In the genomic region with DNA sequence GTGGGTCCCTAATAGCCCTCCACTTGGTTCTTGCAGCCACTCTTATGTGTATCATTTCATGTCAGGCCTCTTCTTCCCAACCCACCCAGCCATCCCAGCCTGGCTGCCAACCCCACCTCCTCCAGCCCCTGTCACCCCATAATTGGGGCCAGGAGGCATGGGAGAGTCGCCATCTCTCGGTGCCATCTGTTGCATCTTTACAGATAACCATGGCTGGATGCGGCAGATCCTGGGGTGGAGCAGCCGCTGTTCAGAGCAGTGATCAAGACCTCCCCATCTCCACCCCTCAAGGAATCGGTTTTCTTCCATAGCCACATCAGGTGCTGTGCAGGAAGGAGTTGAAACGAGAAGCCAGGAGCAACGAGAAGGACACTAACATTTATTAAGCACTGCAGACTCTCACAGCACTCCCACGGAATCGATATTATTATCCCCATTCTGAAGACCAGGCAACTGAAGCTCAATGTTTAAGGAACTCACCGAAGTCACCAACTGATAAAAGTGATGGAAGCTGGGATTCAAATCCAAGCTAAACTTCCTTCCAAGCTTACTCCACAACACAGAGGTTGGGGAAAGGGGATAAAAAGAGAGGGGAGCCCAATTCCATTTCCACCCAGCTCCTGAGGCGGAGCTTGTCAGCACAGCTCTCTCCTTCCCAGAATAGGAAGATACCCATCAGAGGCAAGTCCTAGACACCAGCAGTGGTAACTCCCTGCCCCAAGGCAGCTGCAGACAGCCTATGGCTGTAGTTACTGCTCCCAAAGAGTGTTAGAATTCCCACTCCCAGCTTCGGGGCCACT, we compare ENCODE assay signal across 15 cellular contexts. TPM values are rescaled to one million over a fixed set of nuclear protein-coding genes. Genes with fewer than 3 reads are reported as not detected.
DNase-seq lines count a peak whose midpoint lies in the region; ATAC-seq and TF ChIP-seq lines count a peak whose summit lies in the region.
"Had no signal": no experiment of that assay in that cellular context is flagged by ENCODE, and none has a peak within 500 bp of the region (broad histone marks: within the 10 kb centered on the region; RNA-seq: fewer than 3 reads in every experiment).

No MANE protein-coding gene starts in this region.

- H3K9ac ChIP-seq in liver (ENCODE audit: low read depth in 1 of 2, low read length in 2 of 2), result peak overlapping the region in 1 of 2 donors; percentile 37

- CTCF ChIA-PET in WTC11 (lab: Charles Lee), result interaction anchor here (0.9 to 6.9 kb wide), 9 partner anchors 12 to 162 kb away, joined by 3 to 147 read pairs (median 5); a partner anchor contains a TSS

- peaks cover 17% of the 10 kb centered on the region for H3K27me3 Mint-ChIP-seq in WTC11 (ENCODE audit: low read depth)
- H3K27me3 Mint-ChIP-seq: activated naive CD8-positive, alpha-beta T cell treated with anti-CD3 and anti-CD28 coated beads, Interleukin-2, amount 10 ng/mL, durations not matched to agents 7 days and 5 days had no signal

- no peaks in the 10 kb centered on the region for H3K9me3 Mint-ChIP-seq in WTC11
- H3K9me3 Mint-ChIP-seq: activated naive CD8-positive, alpha-beta T cell treated with anti-CD3 and anti-CD28 coated beads, Interleukin-2, amount 10 ng/mL, durations not matched to agents 7 days and 5 days had no signal

- ATAC-seq in WTC11 (no peak), HG03159 (IDR thresholded peaks at IDR 0.05; ENCODE audit: unreplicated experiment) (no peak)
- ATAC-seq: activated CD4-positive, CD25-positive, alpha-beta regulatory T cell treated with anti-CD3 and anti-CD28 coated beads, Interleukin-2, amount 50 U/mL, for 24 hours had no signal

- H3K4me3 ChIP-seq in HL-60 (replicated peaks; ENCODE audit: insufficient read depth, low read length), result peak overlapping the region; percentile 90
- peak overlapping the region in 2 of 3 donors; percentile 93 to 97 for H3K4me3 ChIP-seq in liver (ENCODE audit: low read depth in 1 of 3, low read length in 3 of 3)
- H3K4me3 ChIP-seq: MG63 had no signal

- H3K27ac ChIP-seq in C4-2B (peak overlapping the region; percentile 95), HL-60 (replicated peaks) (peak overlapping the region; percentile 91), liver (ENCODE audit: low read depth in 1 of 2, low read length in 2 of 2) (no peak overlapping the region)

- no peaks in the 10 kb centered on the region for H3K9me3 ChIP-seq in liver (ENCODE audit: control insufficient read depth in 4 of 4, low read length in 3 of 4)
- H3K9me3 ChIP-seq: MG63 had no signal

- H3K36me3 Mint-ChIP-seq in WTC11, result no peaks in the 10 kb centered on the region

- POLR2A ChIA-PET in WTC11 (lab: Charles Lee), result interaction anchor here (0.6 to 3.9 kb wide), 2 partner anchors 15 to 19 kb away, joined by 3 to 37 read pairs; no protein-coding TSS in a partner anchor

- peak overlapping the region; percentile 21 for H3K4me3 Mint-ChIP-seq in WTC11

- H3K36me3 ChIP-seq in liver (ENCODE audit: control insufficient read depth in 4 of 4, insufficient read depth in 3 of 4, low read depth in 1 of 4, low read length in 3 of 4), result peaks cover 0 to 8% (median 4%) of the 10 kb centered on the region in 4 donors
- H3K36me3 ChIP-seq: MG63 had no signal

- H3K4me1 Mint-ChIP-seq in WTC11, result peaks cover 20% of the 10 kb centered on the region

- WGBS in liver, result 86% methylated on average over 12 of the region's 12 CpGs

- no peak overlapping the region for H3K27ac Mint-ChIP-seq in WTC11

- TF ChIP-seq RAD21 in liver (IDR thresholded peaks at IDR 0.05), result no peak

- peaks cover 1 to 38% (median 28%) of the 10 kb centered on the region in 4 donors for H3K4me1 ChIP-seq in liver (ENCODE audit: control insufficient read depth in 4 of 4, insufficient read depth in 4 of 4, low read length in 3 of 4)

- TF ChIP-seq CTCF in C4-2B (conservative IDR thresholded peaks at IDR 0.05) (no peak), HL-60 (IDR thresholded peaks at IDR 0.05; ENCODE audit: insufficient read depth, low read length) (no peak), WTC11 (IDR thresholded peaks at IDR 0.05) (no peak), liver (IDR thresholded peaks at IDR 0.05; ENCODE audit: low read depth, low read length, missing input control) (no peak)

- DNase-seq in HL-60 (ENCODE audit: low read depth in 1 of 2, low spot score in 1 of 2) (no peak), WTC11 (ENCODE audit: low spot score) (no peak), GM19238 (ENCODE audit: insufficient read length, low spot score) (no peak), T1000 (lab: John Stamatoyannopoulos, UW) (no peak), DMS53 treated with DMSO at 0.1 percent for 48 hours (lab: John Stamatoyannopoulos, UW; ENCODE audit: unreplicated experiment) (no peak)
- DNase-seq: activated naive CD8-positive, alpha-beta T cell treated with anti-CD3 and anti-CD28 coated beads, Interleukin-2, amount 10 ng/mL, durations not matched to agents 7 days and 5 days; cortex of kidney; MG63; NCI-H2227 treated with DMSO at 0.1 percent for 48 hours had no signal

- H3K27me3 ChIP-seq in HL-60 (ENCODE audit: insufficient read depth, poor library complexity, severe bottlenecking) (no peaks in the 10 kb centered on the region), liver (ENCODE audit: control insufficient read depth in 4 of 4, insufficient read depth in 4 of 4, low read length in 3 of 4) (no peaks in the 10 kb centered on the region)
- H3K27me3 ChIP-seq: MG63 had no signal

TF ChIP-seq in WTC11, 78 proteins besides CTCF, POLR2A, EP300 and RAD21 (continues in another document):
- no peak for TF ChIP-seq NR3C1 (CRISPR knock-in tag; conservative IDR thresholded peaks at IDR 0.05; ENCODE audit: low read depth)
- TF ChIP-seq, protein P1, sequence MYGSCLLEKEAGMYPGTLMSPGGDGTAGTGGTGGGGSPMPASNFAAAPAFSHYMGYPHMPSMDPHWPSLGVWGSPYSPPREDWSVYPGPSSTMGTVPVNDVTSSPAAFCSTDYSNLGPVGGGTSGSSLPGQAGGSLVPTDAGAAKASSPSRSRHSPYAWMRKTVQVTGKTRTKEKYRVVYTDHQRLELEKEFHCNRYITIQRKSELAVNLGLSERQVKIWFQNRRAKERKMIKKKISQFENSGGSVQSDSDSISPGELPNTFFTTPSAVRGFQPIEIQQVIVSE (CRISPR knock-in tag; IDR thresholded peaks at IDR 0.05; ENCODE audit: borderline replicate concordance), result no peak

TF ChIP-seq in liver, 16 proteins besides CTCF, POLR2A, EP300 and RAD21:
- TF ChIP-seq SP1 (IDR thresholded peaks at IDR 0.05), result no peak
- no peak for TF ChIP-seq HNF4G (IDR thresholded peaks at IDR 0.05)
- no peak for TF ChIP-seq JUND (IDR thresholded peaks at IDR 0.05)
- TF ChIP-seq FOXA1 (IDR thresholded peaks at IDR 0.05), result no peak
- TF ChIP-seq, protein P2, sequence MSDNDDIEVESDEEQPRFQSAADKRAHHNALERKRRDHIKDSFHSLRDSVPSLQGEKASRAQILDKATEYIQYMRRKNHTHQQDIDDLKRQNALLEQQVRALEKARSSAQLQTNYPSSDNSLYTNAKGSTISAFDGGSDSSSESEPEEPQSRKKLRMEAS (IDR thresholded peaks at IDR 0.05), result no peak
- no peak for TF ChIP-seq FOXA2 (IDR thresholded peaks at IDR 0.05)
- TF ChIP-seq, protein P3, sequence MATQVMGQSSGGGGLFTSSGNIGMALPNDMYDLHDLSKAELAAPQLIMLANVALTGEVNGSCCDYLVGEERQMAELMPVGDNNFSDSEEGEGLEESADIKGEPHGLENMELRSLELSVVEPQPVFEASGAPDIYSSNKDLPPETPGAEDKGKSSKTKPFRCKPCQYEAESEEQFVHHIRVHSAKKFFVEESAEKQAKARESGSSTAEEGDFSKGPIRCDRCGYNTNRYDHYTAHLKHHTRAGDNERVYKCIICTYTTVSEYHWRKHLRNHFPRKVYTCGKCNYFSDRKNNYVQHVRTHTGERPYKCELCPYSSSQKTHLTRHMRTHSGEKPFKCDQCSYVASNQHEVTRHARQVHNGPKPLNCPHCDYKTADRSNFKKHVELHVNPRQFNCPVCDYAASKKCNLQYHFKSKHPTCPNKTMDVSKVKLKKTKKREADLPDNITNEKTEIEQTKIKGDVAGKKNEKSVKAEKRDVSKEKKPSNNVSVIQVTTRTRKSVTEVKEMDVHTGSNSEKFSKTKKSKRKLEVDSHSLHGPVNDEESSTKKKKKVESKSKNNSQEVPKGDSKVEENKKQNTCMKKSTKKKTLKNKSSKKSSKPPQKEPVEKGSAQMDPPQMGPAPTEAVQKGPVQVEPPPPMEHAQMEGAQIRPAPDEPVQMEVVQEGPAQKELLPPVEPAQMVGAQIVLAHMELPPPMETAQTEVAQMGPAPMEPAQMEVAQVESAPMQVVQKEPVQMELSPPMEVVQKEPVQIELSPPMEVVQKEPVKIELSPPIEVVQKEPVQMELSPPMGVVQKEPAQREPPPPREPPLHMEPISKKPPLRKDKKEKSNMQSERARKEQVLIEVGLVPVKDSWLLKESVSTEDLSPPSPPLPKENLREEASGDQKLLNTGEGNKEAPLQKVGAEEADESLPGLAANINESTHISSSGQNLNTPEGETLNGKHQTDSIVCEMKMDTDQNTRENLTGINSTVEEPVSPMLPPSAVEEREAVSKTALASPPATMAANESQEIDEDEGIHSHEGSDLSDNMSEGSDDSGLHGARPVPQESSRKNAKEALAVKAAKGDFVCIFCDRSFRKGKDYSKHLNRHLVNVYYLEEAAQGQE (IDR thresholded peaks at IDR 0.05), result no peak
- TF ChIP-seq TAF1 (conservative IDR thresholded peaks at IDR 0.05), result no peak
TF ChIP-seq in liver: peak in this region for 0.

RNA-seq across cellular contexts. Expression of a gene that starts 2.7 kb away (rescaled TPM):
- total RNA-seq in WTC11 (2021) (20.5 to 27.1 TPM (median 21.5 TPM) in 3 replicates), liver (100 to 1,000 TPM; 107 to 171 TPM)
- polyA plus RNA-seq in liver, result 100 to 1,000 TPM in 1 of 2 donors, 10 to 100 TPM in 1; 85.6 to 108 TPM

RNA-seq across cellular contexts. Expression of a gene that starts 17.7 kb away (rescaled TPM):
- total RNA-seq in WTC11 (2021) (63.5 to 92.8 TPM (median 68.4 TPM) in 3 replicates), liver (10 to 100 TPM; 19.8 to 23.7 TPM)
- polyA plus RNA-seq in liver, result 10 to 100 TPM; 36.9 to 77.4 TPM

RNA-seq across cellular contexts. Expression of a gene that starts 24.5 kb away (rescaled TPM):
- total RNA-seq in WTC11 (2021), result 0.26 to 0.39 TPM (median 0.34 TPM) in 3 replicates
- not detected for total RNA-seq in liver
- not detected for polyA plus RNA-seq in liver
- total RNA-seq: activated naive CD8-positive, alpha-beta T cell treated with anti-CD3 and anti-CD28 coated beads, Interleukin-2, amount 10 ng/mL, durations not matched to agents 7 days and 5 days; fibroblast of villous mesenchyme had no signal
- polyA plus RNA-seq: urinary bladder had no signal

RNA-seq across cellular contexts. Expression of a gene that starts 52.5 kb away (rescaled TPM):
- 13.8 to 15.5 TPM (median 14.3 TPM) in 3 replicates for total RNA-seq in WTC11 (2021)
- under 1 TPM; 0.75 to 0.89 TPM for total RNA-seq in liver
- polyA plus RNA-seq in liver, result 10 to 100 TPM in 1 of 2 donors, 1 to 10 TPM in 1; 5.5 to 18.1 TPM
- total RNA-seq: fibroblast of villous mesenchyme had no signal

RNA-seq across cellular contexts. Expression of a gene that starts 54.6 kb away (rescaled TPM):
- 38.8 to 48.5 TPM (median 47.4 TPM) in 3 replicates for total RNA-seq in WTC11 (2021)
- 10 to 100 TPM; 18.6 to 44.8 TPM for total RNA-seq in liver
- polyA plus RNA-seq in liver, result 10 to 100 TPM; 85.4 to 97.2 TPM

Comparison
In these comparisons a context has a peak if more than half of its experiments do, and no peak if none do; other contexts are left out.
1. H3K27ac ChIP-seq: peak in C4-2B (single experiment) and HL-60 (single experiment); none in liver (0 of 2).